In the genomic region with DNA sequence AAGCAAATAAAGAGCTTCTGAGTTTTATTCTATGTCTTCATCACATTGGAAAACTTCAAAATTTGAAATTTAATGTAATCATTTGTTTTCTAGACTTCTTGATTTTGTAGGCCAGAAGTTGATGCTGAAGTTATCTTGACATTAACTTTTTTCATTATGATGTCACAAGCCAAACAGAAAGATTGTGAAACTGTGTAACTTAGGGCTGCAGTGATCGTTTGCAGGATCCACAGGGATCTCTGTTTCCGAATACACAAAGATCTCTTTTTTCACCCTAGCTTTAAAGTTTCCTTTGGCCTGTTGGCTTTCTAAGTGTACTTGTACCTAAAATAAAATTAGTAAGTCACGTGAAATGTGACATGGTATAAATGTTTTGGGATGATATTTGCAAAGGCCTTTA, we compare ENCODE assay signal across 24 cellular contexts.
DNase-seq lines count a peak whose midpoint lies in the region; ATAC-seq and TF ChIP-seq lines count a peak whose summit lies in the region.
"Had no signal": no experiment of that assay in that cellular context is flagged by ENCODE, and none has a peak within 500 bp of the region (broad histone marks: within the 10 kb centered on the region; RNA-seq: fewer than 3 reads in every experiment).

No MANE protein-coding gene starts in this region.

- TF ChIP-seq RAD21 in IMR-90 (IDR thresholded peaks at IDR 0.05; ENCODE audit: low read length): no peak

- dilution Hi-C loops in IMR-90 (cut with HindIII; ENCODE audit: low sequenced_read_pairs, unreplicated experiment): no loop called here

- H3K27ac ChIP-seq in ACC112 (ENCODE audit: low read depth, low read length) (peak overlapping the region; percentile 44), IMR-90 (ENCODE audit: insufficient read depth, low read length) (no peak overlapping the region), mesendoderm (ENCODE audit: low read depth, low read length) (no peak overlapping the region)
- H3K27ac ChIP-seq: body of pancreas, transverse colon had no signal

- H3K4me1 ChIP-seq in ACC112 (ENCODE audit: control insufficient read depth, insufficient read depth, low read length, unreplicated experiment): peaks cover 27% of the 10 kb centered on the region
- H3K4me1 ChIP-seq in IMR-90 (ENCODE audit: control insufficient read depth, insufficient read depth, low read length): 0 out of 2 replicates have a peak, but pooled peaks cover 1% of the 10 kb centered on the region
- H3K4me1 ChIP-seq in mesendoderm (ENCODE audit: control insufficient read depth, low read depth, low read length): no peaks in the 10 kb centered on the region
- H3K4me1 ChIP-seq: body of pancreas, transverse colon had no signal

- H3K14ac ChIP-seq in IMR-90 (replicated peaks; ENCODE audit: low read depth, low read length): no peak overlapping the region

- H3K27ac Mint-ChIP-seq in central memory CD8-positive, alpha-beta T cell (ENCODE audit: low read depth): no peak overlapping the region
- H3K27ac Mint-ChIP-seq: activated B cell treated with CpG ODN at 0.5 μM for 24 hours; activated T-cell treated with anti-CD3 and anti-CD28 coated beads, Interleukin-2, amount 50 U/mL, for 72 hours; naive B cell had no signal

- H3K4me3 Mint-ChIP-seq in central memory CD8-positive, alpha-beta T cell: peak overlapping the region; percentile 29
- H3K4me3 Mint-ChIP-seq: activated B cell treated with CpG ODN at 0.5 μM for 24 hours; activated T-cell treated with anti-CD3 and anti-CD28 coated beads, Interleukin-2, amount 50 U/mL, for 72 hours; naive B cell had no signal

- no peaks in the 10 kb centered on the region for H3K4me1 Mint-ChIP-seq in central memory CD8-positive, alpha-beta T cell
- H3K4me1 Mint-ChIP-seq: activated B cell treated with CpG ODN at 0.5 μM for 24 hours, naive B cell had no signal

- CTCF ChIA-PET in IMR-90 (lab: Yijun Ruan, JAX): no interaction called here

- H2BK5ac ChIP-seq in IMR-90 (ENCODE audit: low read depth, low read length, poor library complexity, severe bottlenecking) (no peak overlapping the region), mesendoderm (ENCODE audit: low read length) (no peak overlapping the region)

- H2AK5ac ChIP-seq in IMR-90 (ENCODE audit: low read depth, low read length): no peak overlapping the region
- H2AK5ac ChIP-seq in mesendoderm (ENCODE audit: low read length): no peak overlapping the region

- no peak for TF ChIP-seq CTCF in IMR-90 (conservative IDR thresholded peaks at IDR 0.05; ENCODE audit: low read depth, low read length)

- TF ChIP-seq POLR2A in IMR-90 (IDR thresholded peaks at IDR 0.05; ENCODE audit: low read depth, low read length): no peak

- H3K79me1 ChIP-seq in IMR-90 (ENCODE audit: low read depth in 1 of 2, low read length in 2 of 2) (no peaks in the 10 kb centered on the region), mesendoderm (ENCODE audit: low read length) (no peaks in the 10 kb centered on the region)

- no peaks in the 10 kb centered on the region for H3K9me3 ChIP-seq in IMR-90 (ENCODE audit: control insufficient read depth, insufficient read depth, low read length)
- H3K9me3 ChIP-seq: body of pancreas, transverse colon had no signal

- POLR2A ChIA-PET in IMR-90 (lab: Charles Lee; ENCODE audit: unreplicated experiment): no interaction called here

- H2AK9ac ChIP-seq in IMR-90 (replicated peaks; ENCODE audit: low read depth, low read length, poor library complexity): no peak overlapping the region

- no peak overlapping the region for H3K4ac ChIP-seq in IMR-90 (ENCODE audit: low read depth, low read length)
- H3K4ac ChIP-seq in mesendoderm (ENCODE audit: low read depth, low read length): no peak overlapping the region

- no peak overlapping the region for H4K8ac ChIP-seq in IMR-90 (ENCODE audit: low read depth in 2 of 2, low read length in 2 of 2)
- H4K8ac ChIP-seq in mesendoderm (ENCODE audit: low read depth, low read length): no peak overlapping the region

- no peak overlapping the region for H3K9ac ChIP-seq in IMR-90 (ENCODE audit: low read depth, low read length)
- H3K9ac ChIP-seq in mesendoderm (ENCODE audit: low read length): no peak overlapping the region

- intact Hi-C loops in IMR-90 (cut with micrococcal nuclease): no loop called here

- no peaks in the 10 kb centered on the region for H3K36me3 Mint-ChIP-seq in central memory CD8-positive, alpha-beta T cell (ENCODE audit: insufficient read depth)
- H3K36me3 Mint-ChIP-seq: naive B cell had no signal

- H3K23ac ChIP-seq in IMR-90 (ENCODE audit: low read depth, low read length) (no peak overlapping the region), mesendoderm (ENCODE audit: low read length) (no peak overlapping the region)

- no peak overlapping the region for H2BK15ac ChIP-seq in IMR-90 (ENCODE audit: low read depth, low read length)
- H2BK15ac ChIP-seq in mesendoderm (replicated peaks; ENCODE audit: low read depth): no peak overlapping the region

- H3K79me2 ChIP-seq in ACC112 (ENCODE audit: control insufficient read depth, insufficient read depth, low read length, unreplicated experiment) (no peaks in the 10 kb centered on the region), mesendoderm (ENCODE audit: control insufficient read depth, insufficient read depth, low read length) (no peaks in the 10 kb centered on the region)

- DNase-seq in IMR-90 (peak; percentile 6), mesendoderm (peak; percentile 18), NCI-H1694 (lab: John Stamatoyannopoulos, UW) (no peak), A172 (ENCODE audit: low spot score) (no peak), NCI-H774 (lab: John Stamatoyannopoulos, UW) (no peak), NCI-H524 treated with DMSO at 0.1 percent for 48 hours (lab: John Stamatoyannopoulos, UW) (no peak)
- DNase-seq in central memory CD8-positive, alpha-beta T cell (ENCODE audit: low spot score in 2 of 2): no peak
- DNase-seq: activated B cell treated with CpG ODN at 0.5 μM for 24 hours; activated CD4-positive, alpha-beta T cell treated with anti-CD3 and anti-CD28 coated beads, Interleukin-2, amount 50 U/mL, for 1 hour; activated naive CD4-positive, alpha-beta T cell; activated T-cell treated with anti-CD3 and anti-CD28 coated beads, Interleukin-2, amount 50 U/mL, for 72 hours; body of pancreas; C1 segment of cervical spinal cord; COR-L47; effector CD8-positive, alpha-beta T cell; erythroblast; Karpas-422; naive B cell; NCI-H146; NCI-H446; stimulated activated CD4-positive, alpha-beta T cell treated with anti-CD3 and anti-CD28 coated beads, Interleukin-2, amount 100 ng/mL, for 24 hours; SW 1271; transverse colon had no signal

- no peak overlapping the region for H2BK20ac ChIP-seq in IMR-90 (ENCODE audit: low read depth, low read length)

- no peaks in the 10 kb centered on the region for H3K27me3 ChIP-seq in ACC112 (ENCODE audit: insufficient read depth, low read length)
- no peaks in the 10 kb centered on the region for H3K27me3 ChIP-seq in IMR-90 (ENCODE audit: control insufficient read depth, insufficient read depth, low read length)
- no peaks in the 10 kb centered on the region for H3K27me3 ChIP-seq in mesendoderm (ENCODE audit: insufficient read depth, low read length, poor library complexity)
- H3K27me3 ChIP-seq: body of pancreas, transverse colon had no signal

- no peak overlapping the region for H3K56ac ChIP-seq in IMR-90 (ENCODE audit: extremely low read depth, insufficient read depth, low read length)
- H3K56ac ChIP-seq in mesendoderm (ENCODE audit: low read length): no peak overlapping the region

- H4K91ac ChIP-seq in IMR-90 (ENCODE audit: insufficient read depth, low read depth, low read length): no peak overlapping the region

- peak overlapping the region; percentile 70 for H3K4me3 ChIP-seq in ACC112 (ENCODE audit: low read depth, low read length)
- H3K4me3 ChIP-seq in IMR-90 (ENCODE audit: insufficient read depth, low read depth, low read length): no peak overlapping the region
- H3K4me3 ChIP-seq in mesendoderm (ENCODE audit: low read length): no peak overlapping the region
- H3K4me3 ChIP-seq: body of pancreas, transverse colon had no signal

- no peaks in the 10 kb centered on the region; the same call in 1 of the 2 replicates for H3K9me1 ChIP-seq in IMR-90 (ENCODE audit: insufficient read depth, low read length)

- H2AFZ ChIP-seq in ACC112 (ENCODE audit: low read length, unreplicated experiment) (peak overlapping the region; percentile 83), IMR-90 (replicated peaks; ENCODE audit: low read length, poor library complexity) (no peak overlapping the region)

- H3K4me2 ChIP-seq in IMR-90 (ENCODE audit: low read depth, low read length) (peak overlapping the region; percentile 66; the same call in 1 of the 2 replicates), mesendoderm (ENCODE audit: low read length) (no peak overlapping the region)

- no CpG with 5 or more reads among the region's 3 CpGs for WGBS in IMR-90 (ENCODE audit: extremely low coverage in 2 of 2, insufficient read length in 1 of 2), 2 experiments
- no CpG with 5 or more reads among the region's 3 CpGs for WGBS in mesendoderm (ENCODE audit: extremely low coverage, insufficient coverage, low lambda C conversion rate)

- in situ Hi-C loops in IMR-90 (cut with MboI; ENCODE audit: low sequenced_read_pairs): no loop called here

- H3K36me3 ChIP-seq in ACC112 (ENCODE audit: insufficient read depth, low read length): no peaks in the 10 kb centered on the region
- no peaks in the 10 kb centered on the region for H3K36me3 ChIP-seq in IMR-90 (ENCODE audit: control insufficient read depth, insufficient read depth, low read length)
- no peaks in the 10 kb centered on the region for H3K36me3 ChIP-seq in mesendoderm (ENCODE audit: control insufficient read depth, insufficient read depth, low read length)
- H3K36me3 ChIP-seq: transverse colon had no signal

- H3K18ac ChIP-seq in IMR-90 (ENCODE audit: low read depth, low read length): no peak overlapping the region
- no peak overlapping the region for H3K18ac ChIP-seq in mesendoderm (ENCODE audit: low read length)

- no peaks in the 10 kb centered on the region for H3K9me3 Mint-ChIP-seq in central memory CD8-positive, alpha-beta T cell
- H3K9me3 Mint-ChIP-seq: activated B cell treated with CpG ODN at 0.5 μM for 24 hours, naive B cell had no signal

- BruUV-seq in IMR-90 (replicated peaks; lab: Mats Ljungman, UMichigan): no TSS peak

- H4K5ac ChIP-seq in IMR-90 (ENCODE audit: low read depth, low read length): no peak overlapping the region
- no peak overlapping the region for H4K5ac ChIP-seq in mesendoderm (ENCODE audit: low read length)

- H2BK120ac ChIP-seq in IMR-90 (ENCODE audit: low read depth, low read length): no peak overlapping the region
- no peak overlapping the region for H2BK120ac ChIP-seq in mesendoderm (ENCODE audit: low read depth, low read length)

- no peak for ATAC-seq in IMR-90 (ENCODE audit: low read depth)
- no peak for ATAC-seq in central memory CD8-positive, alpha-beta T cell (replicated peaks; ENCODE audit: extremely low read depth, poor library complexity, severe bottlenecking)
- ATAC-seq: activated T-cell treated with anti-CD3 and anti-CD28 coated beads, Interleukin-2, amount 50 U/mL, for 72 hours; body of pancreas had no signal

- H3K27me3 Mint-ChIP-seq in central memory CD8-positive, alpha-beta T cell: no peaks in the 10 kb centered on the region
- H3K27me3 Mint-ChIP-seq: activated B cell treated with CpG ODN at 0.5 μM for 24 hours, naive B cell had no signal

- H4K20me1 ChIP-seq in IMR-90 (ENCODE audit: insufficient read depth, low read length): no peaks in the 10 kb centered on the region

TF ChIP-seq in IMR-90, 13 proteins besides CTCF, POLR2A, EP300 and RAD21 (continues in another document):
- TF ChIP-seq FOS (IDR thresholded peaks at IDR 0.05; ENCODE audit: low read depth, low read length): no peak
- no peak for TF ChIP-seq NFE2L2 (IDR thresholded peaks at IDR 0.05; ENCODE audit: low read depth, low read length)

Comparison
In these comparisons a context has a peak if more than half of its experiments do, and no peak if none do; other contexts are left out.
1. DNase-seq: peak in IMR-90 (single experiment) and mesendoderm (single experiment); none in central memory CD8-positive, alpha-beta T cell (0 of 2), NCI-H1694 (single experiment), A172 (single experiment), NCI-H774 (single experiment) and NCI-H524 treated with DMSO at 0.1 percent for 48 hours (single experiment).